Comparison of ENCODE assay signal across 8 cellular contexts in genomic region chr20:62123450-62124118, GRCh38.
DNase-seq lines count a peak whose midpoint lies in the region; FAIRE-seq and TF ChIP-seq lines count a peak whose summit lies in the region.

No MANE protein-coding gene starts in this region.

- H3K4me3 ChIP-seq in effector memory CD4-positive, alpha-beta T cell (ENCODE audit: insufficient read depth, low read depth, low read length, poor library complexity, severe bottlenecking), result peak overlapping the region; percentile 57
- peak overlapping the region; percentile 89 for H3K4me3 ChIP-seq in neuron (ENCODE audit: low read length)

- DNase-seq in DMS79 treated with DMSO at 0.1 percent for 48 hours (lab: John Stamatoyannopoulos, UW), result peak; percentile 35
- DNase-seq in NCI-H2227 treated with DMSO at 0.1 percent for 48 hours (lab: John Stamatoyannopoulos, UW), result peak; percentile 30
- no peak for DNase-seq in effector memory CD4-positive, alpha-beta T cell
- DNase-seq in HEK293T (ENCODE audit: extremely low spot score), result no peak
- no peak for DNase-seq in activated effector memory CD4-positive, alpha-beta T cell treated with Interleukin-2 at 50 U/mL for 16 hours
- DNase-seq in pons (ENCODE audit: low spot score), result no peak
- DNase-seq in RCC 7860 (ENCODE audit: low spot score), result no peak

- no peaks in the 10 kb centered on the region for H3K27me3 ChIP-seq in effector memory CD4-positive, alpha-beta T cell (replicated peaks; ENCODE audit: control insufficient read depth, insufficient read depth, low read length, poor library complexity, severe bottlenecking)
- no peaks in the 10 kb centered on the region for H3K27me3 ChIP-seq in neuron (ENCODE audit: insufficient read depth, low read length)

- CTCF ChIA-PET in HEK293T (lab: Yijun Ruan, JAX), result no interaction called here

- H2AFZ ChIP-seq in neuron (ENCODE audit: low read depth, low read length), result no peak overlapping the region

- peaks cover 28% of the 10 kb centered on the region for H3K4me1 ChIP-seq in effector memory CD4-positive, alpha-beta T cell (ENCODE audit: control insufficient read depth, insufficient read depth, low read length, poor library complexity, severe bottlenecking)
- H3K4me1 ChIP-seq in neuron (ENCODE audit: insufficient read depth, low read length), result peaks cover 20% of the 10 kb centered on the region

- H3K36me3 ChIP-seq in effector memory CD4-positive, alpha-beta T cell (ENCODE audit: control insufficient read depth, insufficient read depth, low read length), result peaks cover 35% of the 10 kb centered on the region
- peaks cover 40% of the 10 kb centered on the region for H3K36me3 ChIP-seq in neuron (ENCODE audit: insufficient read depth, low read length)

- POLR2A ChIA-PET in HEK293T (lab: Yijun Ruan, JAX), result interaction anchor here (1.7 kb wide), 1 partner anchor 12 kb away, joined by 3 read pairs; no protein-coding TSS in a partner anchor

- H3K9me3 ChIP-seq in effector memory CD4-positive, alpha-beta T cell (ENCODE audit: control insufficient read depth, low read length), result no peaks in the 10 kb centered on the region
- H3K9me3 ChIP-seq in neuron (ENCODE audit: low read length), result no peaks in the 10 kb centered on the region

- peak overlapping the region; percentile 66 for H3K27ac ChIP-seq in effector memory CD4-positive, alpha-beta T cell (ENCODE audit: insufficient read depth, low read length, poor library complexity, severe bottlenecking)

- no peak for FAIRE-seq in RCC 7860 (lab: Jason Lieb, UNC)

TF ChIP-seq in HEK293T, 16 proteins besides CTCF, POLR2A, EP300 and RAD21:
- TF ChIP-seq SUZ12 (IDR thresholded peaks at IDR 0.05) (no peak), HDGF (IDR thresholded peaks at IDR 0.05; ENCODE audit: borderline replicate concordance) (no peak), FOXA1 (IDR thresholded peaks at IDR 0.05) (no peak), ARNT (IDR thresholded peaks at IDR 0.05) (no peak), CTBP1 (IDR thresholded peaks at IDR 0.05; ENCODE audit: borderline replicate concordance) (no peak), BHLHE40 (IDR thresholded peaks at IDR 0.05; ENCODE audit: borderline replicate concordance) (no peak), L3MBTL2 (conservative IDR thresholded peaks at IDR 0.05) (no peak), LEF1 (IDR thresholded peaks at IDR 0.05; ENCODE audit: borderline replicate concordance) (no peak), FOXM1 (IDR thresholded peaks at IDR 0.05; ENCODE audit: borderline replicate concordance) (no peak), FOXK2 (IDR thresholded peaks at IDR 0.05) (no peak), ZNF384 (IDR thresholded peaks at IDR 0.05) (no peak), ELF4 (IDR thresholded peaks at IDR 0.05) (no peak), SP1 (IDR thresholded peaks at IDR 0.05) (no peak), NFRKB (IDR thresholded peaks at IDR 0.05) (no peak), TARDBP (IDR thresholded peaks at IDR 0.05) (no peak)
- TF ChIP-seq, protein P1, sequence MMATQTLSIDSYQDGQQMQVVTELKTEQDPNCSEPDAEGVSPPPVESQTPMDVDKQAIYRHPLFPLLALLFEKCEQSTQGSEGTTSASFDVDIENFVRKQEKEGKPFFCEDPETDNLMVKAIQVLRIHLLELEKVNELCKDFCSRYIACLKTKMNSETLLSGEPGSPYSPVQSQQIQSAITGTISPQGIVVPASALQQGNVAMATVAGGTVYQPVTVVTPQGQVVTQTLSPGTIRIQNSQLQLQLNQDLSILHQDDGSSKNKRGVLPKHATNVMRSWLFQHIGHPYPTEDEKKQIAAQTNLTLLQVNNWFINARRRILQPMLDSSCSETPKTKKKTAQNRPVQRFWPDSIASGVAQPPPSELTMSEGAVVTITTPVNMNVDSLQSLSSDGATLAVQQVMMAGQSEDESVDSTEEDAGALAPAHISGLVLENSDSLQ (IDR thresholded peaks at IDR 0.05), result no peak

Comparison
In these comparisons a context has a peak if more than half of its experiments do, and no peak if none do; other contexts are left out.
1. DNase-seq: peak in DMS79 treated with DMSO at 0.1 percent for 48 hours (single experiment) and NCI-H2227 treated with DMSO at 0.1 percent for 48 hours (single experiment); none in effector memory CD4-positive, alpha-beta T cell (0 of 3), HEK293T (single experiment), activated effector memory CD4-positive, alpha-beta T cell treated with Interleukin-2 at 50 U/mL for 16 hours (single experiment), pons (single experiment) and RCC 7860 (single experiment).